ENCODE assay signal across 24 cellular contexts in genomic region chr12:68020699-68021098, GRCh38. TPM values are rescaled to one million over a fixed set of nuclear protein-coding genes. Genes with fewer than 3 reads are reported as not detected.
A peak's percentile ranks its signal among the peaks of the same experiment; 100 is the strongest.
DNase-seq lines count a peak whose midpoint lies in the region; ATAC-seq, FAIRE-seq and TF ChIP-seq lines count a peak whose summit lies in the region.
"Had no signal": no experiment of that assay in that cellular context is flagged by ENCODE, and none has a peak within 500 bp of the region (broad histone marks: within the 10 kb centered on the region; RNA-seq: fewer than 3 reads in every experiment).

No MANE protein-coding gene starts in this region.

- POLR2A ChIA-PET in activated CD4-positive, alpha-beta memory T cell treated with anti-CD3 and anti-CD28 coated beads for 36 hours (lab: Charles Lee), result no interaction called here
- POLR2A ChIA-PET in activated CD4-positive, alpha-beta memory T cell treated with anti-CD3 and anti-CD28 coated beads, Interleukin-2, amount 10 ng/mL, durations not matched to agents 7 days and 5 days (lab: Charles Lee), result no interaction called here
- POLR2A ChIA-PET in activated CD4-positive, alpha-beta T cell treated with anti-CD3 and anti-CD28 coated beads, Interleukin-2, amount 10 ng/mL, durations not matched to agents 7 days and 5 days (lab: Charles Lee), result no interaction called here

- CTCF ChIA-PET in activated CD4-positive, alpha-beta memory T cell treated with anti-CD3 and anti-CD28 coated beads for 36 hours (lab: Charles Lee), result no interaction called here
- CTCF ChIA-PET in activated CD4-positive, alpha-beta memory T cell treated with anti-CD3 and anti-CD28 coated beads, Interleukin-2, amount 10 ng/mL, durations not matched to agents 7 days and 5 days (lab: Charles Lee), result no interaction called here
- CTCF ChIA-PET in activated CD4-positive, alpha-beta T cell treated with anti-CD3 and anti-CD28 coated beads, Interleukin-2, amount 10 ng/mL, durations not matched to agents 7 days and 5 days (lab: Charles Lee), result no interaction called here

- H3K27me3 ChIP-seq in astrocyte (ENCODE audit: insufficient read depth, low read length), result no peaks in the 10 kb centered on the region
- H3K27me3 ChIP-seq: BLaER1 treated with 17β-estradiol and CSF1 and Interleukin-3, amounts not matched to agents 10 nM and 100 nM had no signal

- H3K36me3 Mint-ChIP-seq in activated CD4-positive, alpha-beta memory T cell treated with anti-CD3 and anti-CD28 coated beads for 36 hours, result peaks cover 9% of the 10 kb centered on the region
- no peaks in the 10 kb centered on the region for H3K36me3 Mint-ChIP-seq in activated CD4-positive, alpha-beta memory T cell treated with anti-CD3 and anti-CD28 coated beads, Interleukin-2, amount 10 ng/mL, durations not matched to agents 7 days and 5 days (ENCODE audit: low read depth)
- no peaks in the 10 kb centered on the region for H3K36me3 Mint-ChIP-seq in astrocyte (ENCODE audit: low read depth, unreplicated experiment)
- no peaks in the 10 kb centered on the region for H3K36me3 Mint-ChIP-seq in stimulated activated effector memory CD8-positive, alpha-beta T cell treated with anti-CD3 and anti-CD28 coated beads, Interleukin-12 subunit alpha, Interleukin-12 subunit beta, amount 100 ng/mL, for 72 hours
- no peaks in the 10 kb centered on the region for H3K36me3 Mint-ChIP-seq in activated CD4-positive, alpha-beta T cell treated with anti-CD3 and anti-CD28 coated beads, Interleukin-2, amount 10 ng/mL, durations not matched to agents 7 days and 5 days (ENCODE audit: low read depth)

- TF ChIP-seq POLR2A in GM12891 (IDR thresholded peaks at IDR 0.05; ENCODE audit: low read depth, low read length), result no peak

- no peak overlapping the region for H3K4me2 ChIP-seq in astrocyte (ENCODE audit: low read length)
- H3K4me2 ChIP-seq: A549; BLaER1 treated with 17β-estradiol and CSF1 and Interleukin-3, amounts not matched to agents 10 nM and 100 nM had no signal

- FAIRE-seq in GM12891 (lab: Jason Lieb, UNC), result no peak
- FAIRE-seq in astrocyte (lab: Jason Lieb, UNC), result peak; percentile 13
- FAIRE-seq: A549, D721Med, G401.6, GM18507 had no signal

- H3K9ac ChIP-seq in astrocyte (ENCODE audit: low read length), result no peak overlapping the region
- H3K9ac ChIP-seq: BLaER1 treated with 17β-estradiol and CSF1 and Interleukin-3, amounts not matched to agents 10 nM and 100 nM had no signal

- peak; percentile 64 for ATAC-seq in stimulated activated effector memory CD8-positive, alpha-beta T cell treated with anti-CD3 and anti-CD28 coated beads, Interleukin-12 subunit alpha, Interleukin-12 subunit beta, amount 100 ng/mL, for 72 hours
- no peak for ATAC-seq in HG03108 (IDR thresholded peaks at IDR 0.05; ENCODE audit: unreplicated experiment)
- ATAC-seq: A549; CD8-positive, alpha-beta T cell had no signal

- intact Hi-C loops in activated CD4-positive, alpha-beta memory T cell treated with anti-CD3 and anti-CD28 coated beads for 36 hours (cut with micrococcal nuclease), result no loop called here

- DNase-seq in activated CD4-positive, alpha-beta memory T cell treated with anti-CD3 and anti-CD28 coated beads for 36 hours, result no peak
- no peak for DNase-seq in activated CD4-positive, alpha-beta memory T cell treated with anti-CD3 and anti-CD28 coated beads, Interleukin-2, amount 10 ng/mL, durations not matched to agents 7 days and 5 days
- DNase-seq in GM12891 (ENCODE audit: insufficient read length, low spot score), result no peak
- DNase-seq in astrocyte (ENCODE audit: low read depth), result no peak
- no peak for DNase-seq in stimulated activated effector memory CD8-positive, alpha-beta T cell treated with anti-CD3 and anti-CD28 coated beads, Interleukin-12 subunit alpha, Interleukin-12 subunit beta, amount 100 ng/mL, for 72 hours (ENCODE audit: low spot score in 2 of 2)
- no peak for DNase-seq in activated CD4-positive, alpha-beta T cell treated with anti-CD3 and anti-CD28 coated beads, Interleukin-2, amount 10 ng/mL, durations not matched to agents 7 days and 5 days
- DNase-seq: AML-193; Caco-2; Calu3; CD4-positive, alpha-beta T cell; CD8-positive, alpha-beta T cell; DMS79 treated with DMSO at 0.1 percent for 48 hours; GF-D8 had no signal

- no peaks in the 10 kb centered on the region for H3K27me3 Mint-ChIP-seq in activated CD4-positive, alpha-beta memory T cell treated with anti-CD3 and anti-CD28 coated beads for 36 hours
- no peaks in the 10 kb centered on the region for H3K27me3 Mint-ChIP-seq in activated CD4-positive, alpha-beta memory T cell treated with anti-CD3 and anti-CD28 coated beads, Interleukin-2, amount 10 ng/mL, durations not matched to agents 7 days and 5 days
- peaks cover 8% of the 10 kb centered on the region for H3K27me3 Mint-ChIP-seq in astrocyte (ENCODE audit: low read depth, unreplicated experiment)
- H3K27me3 Mint-ChIP-seq in activated CD4-positive, alpha-beta T cell treated with anti-CD3 and anti-CD28 coated beads, Interleukin-2, amount 10 ng/mL, durations not matched to agents 7 days and 5 days, result no peaks in the 10 kb centered on the region
- H3K27me3 Mint-ChIP-seq: B cell; CD4-positive, alpha-beta T cell had no signal

- H3K9me3 Mint-ChIP-seq in activated CD4-positive, alpha-beta memory T cell treated with anti-CD3 and anti-CD28 coated beads for 36 hours, result no peaks in the 10 kb centered on the region
- no peaks in the 10 kb centered on the region for H3K9me3 Mint-ChIP-seq in activated CD4-positive, alpha-beta memory T cell treated with anti-CD3 and anti-CD28 coated beads, Interleukin-2, amount 10 ng/mL, durations not matched to agents 7 days and 5 days
- H3K9me3 Mint-ChIP-seq in astrocyte (ENCODE audit: unreplicated experiment), result peaks cover 3% of the 10 kb centered on the region
- peaks cover 3% of the 10 kb centered on the region for H3K9me3 Mint-ChIP-seq in stimulated activated effector memory CD8-positive, alpha-beta T cell treated with anti-CD3 and anti-CD28 coated beads, Interleukin-12 subunit alpha, Interleukin-12 subunit beta, amount 100 ng/mL, for 72 hours
- no peaks in the 10 kb centered on the region for H3K9me3 Mint-ChIP-seq in activated CD4-positive, alpha-beta T cell treated with anti-CD3 and anti-CD28 coated beads, Interleukin-2, amount 10 ng/mL, durations not matched to agents 7 days and 5 days
- H3K9me3 Mint-ChIP-seq: CD4-positive, alpha-beta T cell; CD8-positive, alpha-beta T cell had no signal

- peak overlapping the region; percentile 60 for H3K27ac Mint-ChIP-seq in activated CD4-positive, alpha-beta memory T cell treated with anti-CD3 and anti-CD28 coated beads for 36 hours
- no peak overlapping the region for H3K27ac Mint-ChIP-seq in activated CD4-positive, alpha-beta memory T cell treated with anti-CD3 and anti-CD28 coated beads, Interleukin-2, amount 10 ng/mL, durations not matched to agents 7 days and 5 days
- no peak overlapping the region for H3K27ac Mint-ChIP-seq in astrocyte (ENCODE audit: unreplicated experiment)
- no peak overlapping the region for H3K27ac Mint-ChIP-seq in stimulated activated effector memory CD8-positive, alpha-beta T cell treated with anti-CD3 and anti-CD28 coated beads, Interleukin-12 subunit alpha, Interleukin-12 subunit beta, amount 100 ng/mL, for 72 hours
- H3K27ac Mint-ChIP-seq in activated CD4-positive, alpha-beta T cell treated with anti-CD3 and anti-CD28 coated beads, Interleukin-2, amount 10 ng/mL, durations not matched to agents 7 days and 5 days, result no peak overlapping the region
- H3K27ac Mint-ChIP-seq: B cell; CD4-positive, alpha-beta T cell; CD8-positive, alpha-beta T cell had no signal

- TF ChIP-seq CTCF in astrocyte (IDR thresholded peaks at IDR 0.05; ENCODE audit: insufficient read depth, low read depth, low read length), result no peak

- H2AFZ ChIP-seq in astrocyte (ENCODE audit: low read depth, low read length), result no peak overlapping the region

- H4K20me1 ChIP-seq in astrocyte (ENCODE audit: insufficient read depth, low read length), result no peaks in the 10 kb centered on the region
- H4K20me1 ChIP-seq: BLaER1 treated with 17β-estradiol and CSF1 and Interleukin-3, amounts not matched to agents 10 nM and 100 nM had no signal

- H3K27ac ChIP-seq in astrocyte (ENCODE audit: low read depth, low read length), result no peak overlapping the region
- H3K27ac ChIP-seq: 22Rv1; A549; BLaER1 treated with 17β-estradiol and CSF1 and Interleukin-3, amounts not matched to agents 10 nM and 100 nM; C4-2B had no signal

- H3K4me3 Mint-ChIP-seq in activated CD4-positive, alpha-beta memory T cell treated with anti-CD3 and anti-CD28 coated beads for 36 hours, result no peak overlapping the region
- H3K4me3 Mint-ChIP-seq in activated CD4-positive, alpha-beta memory T cell treated with anti-CD3 and anti-CD28 coated beads, Interleukin-2, amount 10 ng/mL, durations not matched to agents 7 days and 5 days, result no peak overlapping the region
- H3K4me3 Mint-ChIP-seq in astrocyte (ENCODE audit: unreplicated experiment), result no peak overlapping the region
- H3K4me3 Mint-ChIP-seq in stimulated activated effector memory CD8-positive, alpha-beta T cell treated with anti-CD3 and anti-CD28 coated beads, Interleukin-12 subunit alpha, Interleukin-12 subunit beta, amount 100 ng/mL, for 72 hours, result no peak overlapping the region
- H3K4me3 Mint-ChIP-seq in activated CD4-positive, alpha-beta T cell treated with anti-CD3 and anti-CD28 coated beads, Interleukin-2, amount 10 ng/mL, durations not matched to agents 7 days and 5 days, result no peak overlapping the region
- H3K4me3 Mint-ChIP-seq: B cell; CD4-positive, alpha-beta T cell; CD8-positive, alpha-beta T cell had no signal

- H3K79me2 ChIP-seq in astrocyte (ENCODE audit: insufficient read depth, low read length), result no peaks in the 10 kb centered on the region

- H3K4me1 Mint-ChIP-seq in activated CD4-positive, alpha-beta memory T cell treated with anti-CD3 and anti-CD28 coated beads for 36 hours (ENCODE audit: low read depth), result peaks cover 13% of the 10 kb centered on the region
- peaks cover 3% of the 10 kb centered on the region for H3K4me1 Mint-ChIP-seq in activated CD4-positive, alpha-beta memory T cell treated with anti-CD3 and anti-CD28 coated beads, Interleukin-2, amount 10 ng/mL, durations not matched to agents 7 days and 5 days
- no peaks in the 10 kb centered on the region for H3K4me1 Mint-ChIP-seq in astrocyte (ENCODE audit: low read depth, unreplicated experiment)
- H3K4me1 Mint-ChIP-seq in stimulated activated effector memory CD8-positive, alpha-beta T cell treated with anti-CD3 and anti-CD28 coated beads, Interleukin-12 subunit alpha, Interleukin-12 subunit beta, amount 100 ng/mL, for 72 hours, result peaks cover 31% of the 10 kb centered on the region
- no peaks in the 10 kb centered on the region for H3K4me1 Mint-ChIP-seq in activated CD4-positive, alpha-beta T cell treated with anti-CD3 and anti-CD28 coated beads, Interleukin-2, amount 10 ng/mL, durations not matched to agents 7 days and 5 days

- H3K36me3 ChIP-seq in astrocyte (ENCODE audit: insufficient read depth, low read length), result no peaks in the 10 kb centered on the region
- H3K36me3 ChIP-seq: BLaER1 treated with 17β-estradiol and CSF1 and Interleukin-3, amounts not matched to agents 10 nM and 100 nM had no signal

- no peak overlapping the region for H3K4me3 ChIP-seq in astrocyte (ENCODE audit: insufficient read depth, low read depth, low read length)
- H3K4me3 ChIP-seq: A549; BLaER1 treated with 17β-estradiol and CSF1 and Interleukin-3, amounts not matched to agents 10 nM and 100 nM had no signal

- H3K9me3 ChIP-seq in astrocyte (ENCODE audit: insufficient read depth, low read depth, low read length), result no peaks in the 10 kb centered on the region
- H3K9me3 ChIP-seq: A549, Caco-2 had no signal

- no peaks in the 10 kb centered on the region for H3K4me1 ChIP-seq in astrocyte (ENCODE audit: insufficient read depth, low read length)
- H3K4me1 ChIP-seq: A549; BLaER1 treated with 17β-estradiol and CSF1 and Interleukin-3, amounts not matched to agents 10 nM and 100 nM; Caco-2 had no signal

RNA-seq across cellular contexts. Expression of gene IFNG-AS1, which starts 31.5 kb away (rescaled TPM):
- 1 to 10 TPM in 1 of 2 experiments, under 1 TPM in 1; 0.48 to 1.1 TPM for total RNA-seq in activated CD4-positive, alpha-beta memory T cell treated with anti-CD3 and anti-CD28 coated beads for 36 hours
- under 1 TPM; 0.35 to 0.40 TPM for total RNA-seq in activated CD4-positive, alpha-beta memory T cell treated with anti-CD3 and anti-CD28 coated beads, Interleukin-2, amount 10 ng/mL, durations not matched to agents 7 days and 5 days
- polyA plus RNA-seq in GM12891 (2012; ENCODE audit: low read depth, missing spikeins), result 0.78 TPM
- not detected in 2 replicates for total RNA-seq in astrocyte
- not detected for total RNA-seq in activated CD4-positive, alpha-beta T cell treated with anti-CD3 and anti-CD28 coated beads, Interleukin-2, amount 10 ng/mL, durations not matched to agents 7 days and 5 days
- total RNA-seq: A172, Caco-2, Calu3 had no signal
- polyA plus RNA-seq: A549, BJ had no signal
